In the genomic region with DNA sequence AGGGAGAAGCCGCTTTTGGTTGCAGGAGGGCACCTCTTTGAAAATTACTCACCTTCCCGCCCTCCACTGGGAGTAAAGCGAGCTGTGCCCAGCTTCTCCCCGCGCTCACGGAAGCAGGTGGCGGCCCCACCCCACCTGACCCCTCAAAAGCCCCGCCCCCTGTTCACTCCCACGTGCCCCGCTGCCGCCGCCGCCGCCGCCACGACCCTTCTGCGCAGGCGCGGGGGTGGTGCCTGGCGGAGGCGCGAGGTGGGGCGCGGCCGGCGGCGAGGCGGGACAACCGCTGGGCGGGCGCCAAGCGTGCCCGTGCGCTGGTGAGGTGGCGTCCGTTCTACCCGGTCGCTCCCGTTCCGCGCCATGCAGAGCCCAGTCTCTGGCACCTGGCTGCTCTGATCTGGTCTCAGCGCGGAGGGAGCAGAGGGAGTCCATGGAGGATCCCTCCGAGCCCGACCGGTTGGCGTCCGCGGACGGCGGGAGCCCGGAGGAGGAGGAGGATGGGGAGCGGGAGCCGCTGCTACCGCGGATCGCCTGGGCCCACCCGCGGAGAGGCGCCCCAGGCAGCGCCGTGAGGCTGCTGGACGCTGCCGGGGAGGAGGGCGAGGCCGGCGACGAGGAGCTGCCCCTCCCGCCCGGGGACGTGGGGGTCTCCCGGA, we compare ENCODE assay signal across 8 cellular contexts. TPM values are rescaled to one million over a fixed set of nuclear protein-coding genes. Genes with fewer than 3 reads are reported as not detected.
DNase-seq lines count a peak whose midpoint lies in the region; ATAC-seq and TF ChIP-seq lines count a peak whose summit lies in the region.

A gene (plus strand): TSS at position 297 of the 653 bp plus-strand sequence. CDS start 131 bp downstream, at position 428.

- no peak for TF ChIP-seq CTCF in activated B cell treated with CpG ODN at 0.5 μM for 24 hours (IDR thresholded peaks at IDR 0.05)
- no peak for TF ChIP-seq CTCF in cardiac fibroblast (IDR thresholded peaks at IDR 0.05; ENCODE audit: low read depth, low read length)

- POLR2A ChIA-PET in activated B cell treated with CpG ODN at 0.5 μM for 24 hours (lab: Charles Lee): interaction anchor here (0.5 to 4.4 kb wide), 7 partner anchors 10 to 649 kb away, joined by 3 to 48 read pairs (median 4); a partner anchor contains a TSS

- in situ Hi-C loops in GM18951 (cut with MboI; ENCODE audit: low sequenced_read_pairs, unreplicated experiment): no loop called here

- H3K27ac Mint-ChIP-seq in activated B cell treated with CpG ODN at 0.5 μM for 24 hours: peak within 1 kb of the TSS; percentile 95

- H3K9me3 Mint-ChIP-seq in activated B cell treated with CpG ODN at 0.5 μM for 24 hours: peaks cover 9% of the 10 kb centered on the region

- peak; percentile 95 for DNase-seq in AG08395 (ENCODE audit: low spot score)
- DNase-seq in NCI-H226: peak; percentile 68
- DNase-seq in activated B cell treated with CpG ODN at 0.5 μM for 24 hours: peak; percentile 98
- DNase-seq in cardiac fibroblast (ENCODE audit: low read depth in 2 of 2): peak; percentile 79 to 86
- peak; percentile 74 for DNase-seq in iris pigment epithelial cell (ENCODE audit: low read depth)
- DNase-seq in stimulated activated CD4-positive, alpha-beta T cell treated with anti-CD3 and anti-CD28 coated beads, Interleukin-12 subunit alpha, Interleukin-12 subunit beta, amount 100 ng/mL, for 48 hours (ENCODE audit: low read depth in 2 of 3, low spot score in 1 of 3): peak; percentile 85 to 94 (median 89)

- CTCF ChIA-PET in activated B cell treated with CpG ODN at 0.5 μM for 24 hours (lab: Charles Lee): interaction anchor here (0.7 to 4.6 kb wide), 4 partner anchors 72 to 253 kb away, joined by 3 to 45 read pairs (median 4); a partner anchor contains a TSS

- intact Hi-C loops in activated B cell treated with CpG ODN at 0.5 μM for 24 hours (cut with micrococcal nuclease): loop anchor here (1.0 to 10.0 kb wide), 9 partner anchors 11 to 1631 kb away; a partner anchor contains a TSS

- peak; percentile 95 for TF ChIP-seq POLR2A in GM18951 (IDR thresholded peaks at IDR 0.05; ENCODE audit: extremely low read depth, insufficient read depth, insufficient read length)

- H3K36me3 Mint-ChIP-seq in activated B cell treated with CpG ODN at 0.5 μM for 24 hours (ENCODE audit: low read depth): peaks cover 18% of the 10 kb centered on the region

- peaks cover 45% of the 10 kb centered on the region for H3K4me1 Mint-ChIP-seq in activated B cell treated with CpG ODN at 0.5 μM for 24 hours

- ATAC-seq in HG03175 (IDR thresholded peaks at IDR 0.05; ENCODE audit: unreplicated experiment): peak; percentile 71
- peak; percentile 86 for ATAC-seq in activated B cell treated with CpG ODN at 0.5 μM for 24 hours (ENCODE audit: low read depth)

- peak within 1 kb of the TSS; percentile 92 for H3K4me3 Mint-ChIP-seq in activated B cell treated with CpG ODN at 0.5 μM for 24 hours

- H3K27me3 Mint-ChIP-seq in activated B cell treated with CpG ODN at 0.5 μM for 24 hours: no peaks in the 10 kb centered on the region

- peak within 1 kb of the TSS; percentile 86 to 88 for H3K4me3 ChIP-seq in cardiac fibroblast (replicated peaks in 1 of 2; ENCODE audit: low read depth in 2 of 2, low read length in 2 of 2)

RNA-seq across cellular contexts. Expression of the gene that starts here (rescaled TPM):
- 14.8 and 14.9 TPM in 2 replicates for total RNA-seq in activated B cell treated with CpG ODN at 0.5 μM for 24 hours

Comparison
In these comparisons a context has a peak if more than half of its experiments do, and no peak if none do; other contexts are left out.
1. Peak in every context shown above with its lines: DNase-seq, ATAC-seq and H3K4me3 ChIP-seq.